In genomic region chr12:69339999-69340398, GRCh38 we compare ENCODE assay signal across 1 cellular context.
TF ChIP-seq lines count a peak whose summit lies in the region.

No MANE protein-coding gene starts in this region.

TF ChIP-seq in GM23338, 12 proteins besides CTCF, POLR2A, EP300 and RAD21 (continued from another document):
- TF ChIP-seq ZNF462 (CRISPR knock-in tag; IDR thresholded peaks at IDR 0.05) (no peak), REST (IDR thresholded peaks at IDR 0.05; ENCODE audit: unreplicated experiment) (no peak), STAT1 (IDR thresholded peaks at IDR 0.05; ENCODE audit: unreplicated experiment) (no peak), CREB1 (CRISPR knock-in tag; IDR thresholded peaks at IDR 0.05; ENCODE audit: low read depth) (no peak), NANOG (IDR thresholded peaks at IDR 0.05; ENCODE audit: borderline replicate concordance) (no peak), ETS1 (IDR thresholded peaks at IDR 0.05) (no peak), EZH2 (IDR thresholded peaks at IDR 0.05; ENCODE audit: low read depth, unreplicated experiment) (no peak), ZNF114 (CRISPR knock-in tag; IDR thresholded peaks at IDR 0.05) (no peak), POLR2AphosphoS5 (IDR thresholded peaks at IDR 0.05; ENCODE audit: low read depth) (no peak), ZNF331 (CRISPR knock-in tag; IDR thresholded peaks at IDR 0.05; ENCODE audit: low read depth) (no peak), JUNB (IDR thresholded peaks at IDR 0.05; ENCODE audit: unreplicated experiment) (no peak)
